In the genomic region with DNA sequence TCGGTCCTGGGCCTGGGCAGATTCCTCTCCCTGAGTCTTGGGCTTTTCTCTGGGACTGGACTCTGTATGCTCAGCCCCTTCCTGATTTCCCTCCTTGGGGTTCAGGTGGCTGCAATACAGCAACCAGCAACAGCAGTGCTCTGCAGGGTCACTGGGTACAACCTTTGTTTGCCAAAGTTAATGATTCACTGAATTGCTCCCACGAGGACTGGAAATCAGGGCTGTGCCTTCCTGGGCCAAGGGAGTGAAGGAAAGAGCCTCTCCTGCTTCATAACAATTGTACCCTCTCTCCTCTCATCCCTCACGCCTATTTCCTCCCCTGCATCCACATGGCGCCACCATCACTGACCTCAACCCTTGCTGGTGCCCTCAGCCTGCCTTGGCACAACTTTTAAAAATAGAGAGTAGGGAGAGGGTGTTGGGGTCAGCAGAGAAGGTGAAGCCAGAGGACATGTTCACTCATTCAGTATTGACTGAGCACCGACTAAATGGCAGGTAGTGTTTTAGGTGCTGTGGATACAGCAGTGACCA, we compare ENCODE assay signal across 20 cellular contexts. TPM values are rescaled to one million over a fixed set of nuclear protein-coding genes. Genes with fewer than 3 reads are reported as not detected.
DNase-seq lines count a peak whose midpoint lies in the region; ATAC-seq and TF ChIP-seq lines count a peak whose summit lies in the region.
"Had no signal": no experiment of that assay in that cellular context is flagged by ENCODE, and none has a peak within 500 bp of the region (broad histone marks: within the 10 kb centered on the region; RNA-seq: fewer than 3 reads in every experiment).

No MANE protein-coding gene starts in this region.

- no peaks in the 10 kb centered on the region for H3K9me3 ChIP-seq in BLaER1 treated with 17β-estradiol and CSF1 and Interleukin-3, amounts not matched to agents 10 nM and 100 nM (replicated peaks in 1 of 11)
- no peaks in the 10 kb centered on the region for H3K9me3 ChIP-seq in MG63
- no peaks in the 10 kb centered on the region for H3K9me3 ChIP-seq in gastroesophageal sphincter
- H3K9me3 ChIP-seq in osteoblast (ENCODE audit: low read depth, low read length), result no peaks in the 10 kb centered on the region
- H3K9me3 ChIP-seq: heart right ventricle, thoracic aorta had no signal

- H3K4me3 ChIP-seq in BLaER1 treated with 17β-estradiol and CSF1 and Interleukin-3, amounts not matched to agents 10 nM and 100 nM, result no peak overlapping the region
- H3K4me3 ChIP-seq in MG63 (no peak overlapping the region), gastroesophageal sphincter (no peak overlapping the region), osteoblast (ENCODE audit: insufficient read depth, low read length) (no peak overlapping the region)
- H3K4me3 ChIP-seq: heart right ventricle, thoracic aorta had no signal

- WGBS in gastroesophageal sphincter (ENCODE audit: low coverage in 1 of 2), 2 donors, result 65 to 79% methylated on average over 2 to 3 of the region's 5 CpGs

- no peak overlapping the region for H2AFZ ChIP-seq in osteoblast (ENCODE audit: low read length)

- no peak for TF ChIP-seq POLR2A in gastroesophageal sphincter (IDR thresholded peaks at IDR 0.05)

- H3K27ac ChIP-seq in BLaER1 treated with 17β-estradiol and CSF1 and Interleukin-3, amounts not matched to agents 10 nM and 100 nM, result no peak overlapping the region
- H3K27ac ChIP-seq in gastroesophageal sphincter (no peak overlapping the region), osteoblast (ENCODE audit: low read depth, low read length) (no peak overlapping the region)
- H3K27ac ChIP-seq: epithelial cell of prostate, thoracic aorta had no signal

- no peak for TF ChIP-seq EP300 in gastroesophageal sphincter (IDR thresholded peaks at IDR 0.05)

- H3K4me1 ChIP-seq in BLaER1 treated with 17β-estradiol and CSF1 and Interleukin-3, amounts not matched to agents 10 nM and 100 nM, result peaks cover 27 to 100% (median 97%) of the 10 kb centered on the region in 10 experiments
- peaks cover 0 to 50% (median 4%) of the 10 kb centered on the region in 3 donors for H3K4me1 ChIP-seq in gastroesophageal sphincter
- peaks cover 10% of the 10 kb centered on the region for H3K4me1 ChIP-seq in osteoblast (ENCODE audit: insufficient read depth, low read length)

- no peaks in the 10 kb centered on the region for H3K27me3 ChIP-seq in BLaER1 treated with 17β-estradiol and CSF1 and Interleukin-3, amounts not matched to agents 10 nM and 100 nM
- H3K27me3 ChIP-seq in MG63 (peaks cover 2% of the 10 kb centered on the region; the same call in 1 of the 2 replicates), gastroesophageal sphincter (peaks cover 29% of the 10 kb centered on the region), osteoblast (ENCODE audit: insufficient read depth, low read length) (peaks cover 53% of the 10 kb centered on the region)
- H3K27me3 ChIP-seq: heart right ventricle had no signal

- no peaks in the 10 kb centered on the region for H3K79me2 ChIP-seq in osteoblast (ENCODE audit: insufficient read depth, low read length)

- DNase-seq in MG63, result peak; percentile 31
- peak; percentile 65 for DNase-seq in osteoblast (ENCODE audit: insufficient read length, low spot score, missing footprints)
- no peak for DNase-seq in stimulated activated CD4-positive, alpha-beta T cell treated with anti-CD3 and anti-CD28 coated beads, Interleukin-2, amount 100 ng/mL, for 48 hours
- DNase-seq in GF-D8 (lab: John Stamatoyannopoulos, UW), result no peak
- DNase-seq: activated naive CD8-positive, alpha-beta T cell treated with anti-CD3 and anti-CD28 coated beads, Interleukin-2, amount 10 ng/mL, durations not matched to agents 7 days and 5 days; heart right ventricle; mammary epithelial cell; NCI-H1436; NCI-H446 treated with DMSO at 0.1 percent for 48 hours; stimulated activated CD4-positive, alpha-beta T cell treated with anti-CD3 and anti-CD28 coated beads, Interleukin-15, amount 100 ng/mL, for 24 hours; T-helper 1 cell had no signal

- TF ChIP-seq CTCF in gastroesophageal sphincter (IDR thresholded peaks at IDR 0.05) (no peak), osteoblast (IDR thresholded peaks at IDR 0.05; ENCODE audit: extremely low read depth, low read depth, low read length) (no peak)

- ATAC-seq in gastroesophageal sphincter (peak; percentile 37), HG02938 (IDR thresholded peaks at IDR 0.05; ENCODE audit: unreplicated experiment) (no peak), HG03097 (IDR thresholded peaks at IDR 0.05; ENCODE audit: low FRiP score, unreplicated experiment) (no peak)
- ATAC-seq: activated CD4-positive, CD25-positive, alpha-beta regulatory T cell treated with anti-CD3 and anti-CD28 coated beads, Interleukin-2, amount 50 U/mL, for 24 hours had no signal

- no peaks in the 10 kb centered on the region for H4K20me1 ChIP-seq in BLaER1 treated with 17β-estradiol and CSF1 and Interleukin-3, amounts not matched to agents 10 nM and 100 nM
- H4K20me1 ChIP-seq in osteoblast (ENCODE audit: insufficient read depth, low read length), result no peaks in the 10 kb centered on the region

- no peaks in the 10 kb centered on the region for H3K36me3 ChIP-seq in BLaER1 treated with 17β-estradiol and CSF1 and Interleukin-3, amounts not matched to agents 10 nM and 100 nM
- H3K36me3 ChIP-seq in MG63 (no peaks in the 10 kb centered on the region), gastroesophageal sphincter (no peaks in the 10 kb centered on the region), osteoblast (ENCODE audit: insufficient read depth, low read length) (no peaks in the 10 kb centered on the region)
- H3K36me3 ChIP-seq: thoracic aorta had no signal

- H3K4me2 ChIP-seq in BLaER1 treated with 17β-estradiol and CSF1 and Interleukin-3, amounts not matched to agents 10 nM and 100 nM, result peak overlapping the region in 6 of 11 experiments; percentile 61 to 94 (median 87); a peak in 12 of 22 replicates
- no peak overlapping the region for H3K4me2 ChIP-seq in osteoblast (ENCODE audit: insufficient read depth, low read length)

- no peak overlapping the region for H3K9ac ChIP-seq in BLaER1 treated with 17β-estradiol and CSF1 and Interleukin-3, amounts not matched to agents 10 nM and 100 nM

RNA-seq across cellular contexts. Expression of gene GOLT1A, which starts 52.8 kb away (rescaled TPM):
- total RNA-seq in MG63 (2014; rRNA removed; shearing (Covaris generic); ENCODE audit: low replicate concordance), result not detected in 2 replicates
- 1 to 10 TPM in 1 of 4 donors, not detected in 3; 1.1 TPM for total RNA-seq in gastroesophageal sphincter
- total RNA-seq in osteoblast, result not detected in 2 replicates
- total RNA-seq: activated naive CD8-positive, alpha-beta T cell treated with anti-CD3 and anti-CD28 coated beads, Interleukin-2, amount 10 ng/mL, durations not matched to agents 7 days and 5 days; B cell; heart right ventricle; occipital lobe; thoracic aorta had no signal

Comparison
In these comparisons a context has a peak if more than half of its experiments do, and no peak if none do; other contexts are left out.
1. DNase-seq: peak in MG63 (single experiment) and osteoblast (single experiment); none in stimulated activated CD4-positive, alpha-beta T cell treated with anti-CD3 and anti-CD28 coated beads, Interleukin-2, amount 100 ng/mL, for 48 hours (0 of 2) and GF-D8 (single experiment).